ENCODE assay signal across 20 cellular contexts in the genomic region with DNA sequence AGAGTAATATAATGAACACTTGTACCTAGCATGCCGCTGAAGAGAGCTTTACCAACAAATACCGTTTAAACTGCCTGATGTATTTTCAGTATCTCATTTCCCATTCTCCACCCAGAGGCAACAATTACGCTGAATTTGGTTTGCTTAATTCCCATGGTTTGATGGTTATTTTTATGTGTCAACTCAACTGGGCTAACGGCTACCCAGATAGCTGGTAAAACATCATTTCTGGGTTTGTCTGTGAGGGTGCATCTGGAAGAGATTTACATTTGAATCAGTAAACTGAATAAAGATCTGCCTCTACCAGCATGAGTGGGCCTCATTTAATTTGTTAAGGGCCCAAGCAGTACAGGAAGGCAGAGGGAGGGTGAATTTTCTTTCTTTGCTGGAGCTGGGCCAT.
DNase-seq lines count a peak whose midpoint lies in the region; ATAC-seq and TF ChIP-seq lines count a peak whose summit lies in the region.
"Had no signal": no experiment of that assay in that cellular context is flagged by ENCODE, and none has a peak within 500 bp of the region (broad histone marks: within the 10 kb centered on the region; RNA-seq: fewer than 3 reads in every experiment).

No MANE protein-coding gene starts in this region.

- CTCF ChIA-PET in activated CD4-positive, alpha-beta memory T cell treated with anti-CD3 and anti-CD28 coated beads, Interleukin-2, amount 10 ng/mL, durations not matched to agents 7 days and 5 days (lab: Charles Lee), result no interaction called here
- CTCF ChIA-PET in activated CD4-positive, alpha-beta memory T cell treated with anti-CD3 and anti-CD28 coated beads for 36 hours (lab: Charles Lee), result no interaction called here
- CTCF ChIA-PET in PC-3 (lab: Charles Lee), result no interaction called here
- CTCF ChIA-PET in WTC11 (lab: Charles Lee), result no interaction called here

- H3K4me1 ChIP-seq in PC-3 (ENCODE audit: insufficient read depth, low read length) (peaks cover 49% of the 10 kb centered on the region), breast epithelium (no peaks in the 10 kb centered on the region)
- H3K4me1 ChIP-seq: A549; BLaER1 treated with 17β-estradiol and CSF1 and Interleukin-3, amounts not matched to agents 10 nM and 100 nM; Caco-2 had no signal

- peaks cover 5% of the 10 kb centered on the region for H3F3A ChIP-seq in PC-3 (ENCODE audit: low read length, unreplicated experiment)

- POLR2A ChIA-PET in activated CD4-positive, alpha-beta memory T cell treated with anti-CD3 and anti-CD28 coated beads, Interleukin-2, amount 10 ng/mL, durations not matched to agents 7 days and 5 days (lab: Charles Lee), result interaction anchor here (1.3 kb wide), 1 partner anchor 11 kb away, joined by 3 read pairs; no protein-coding TSS in a partner anchor
- POLR2A ChIA-PET in activated CD4-positive, alpha-beta memory T cell treated with anti-CD3 and anti-CD28 coated beads for 36 hours (lab: Charles Lee), result no interaction called here
- POLR2A ChIA-PET in PC-3 (lab: Charles Lee; ENCODE audit: unreplicated experiment) (no interaction called here), WTC11 (lab: Charles Lee) (no interaction called here)

- H3K9me2 ChIP-seq in PC-3 (replicated peaks; ENCODE audit: low read length), result no peaks in the 10 kb centered on the region

- no peaks in the 10 kb centered on the region for H4K20me1 ChIP-seq in PC-3 (ENCODE audit: low read length)
- H4K20me1 ChIP-seq: BLaER1 treated with 17β-estradiol and CSF1 and Interleukin-3, amounts not matched to agents 10 nM and 100 nM had no signal

- H3K27me3 ChIP-seq in PC-3 (ENCODE audit: low read length), result no peaks in the 10 kb centered on the region
- no peaks in the 10 kb centered on the region for H3K27me3 ChIP-seq in breast epithelium
- H3K27me3 ChIP-seq: BLaER1 treated with 17β-estradiol and CSF1 and Interleukin-3, amounts not matched to agents 10 nM and 100 nM had no signal

- no peak overlapping the region for H3K4me3 ChIP-seq in PC-3 (ENCODE audit: low read length)
- no peak overlapping the region for H3K4me3 ChIP-seq in breast epithelium
- H3K4me3 ChIP-seq: A549; BLaER1 treated with 17β-estradiol and CSF1 and Interleukin-3, amounts not matched to agents 10 nM and 100 nM; GM12878 had no signal

- DNase-seq in activated CD4-positive, alpha-beta memory T cell treated with anti-CD3 and anti-CD28 coated beads, Interleukin-2, amount 10 ng/mL, durations not matched to agents 7 days and 5 days, result no peak
- no peak for DNase-seq in activated CD4-positive, alpha-beta memory T cell treated with anti-CD3 and anti-CD28 coated beads for 36 hours
- DNase-seq in PC-3 (no peak), WTC11 (ENCODE audit: low spot score) (no peak), breast epithelium (ENCODE audit: low spot score in 2 of 2) (no peak), left colon (no peak), posterior cingulate gyrus (no peak)
- DNase-seq: AML-193; Caco-2; Calu3; CD4-positive, alpha-beta T cell; CD8-positive, alpha-beta T cell; DMS79 treated with DMSO at 0.1 percent for 48 hours; GF-D8 had no signal

- intact Hi-C loops in activated CD4-positive, alpha-beta memory T cell treated with anti-CD3 and anti-CD28 coated beads for 36 hours (cut with micrococcal nuclease), result no loop called here
- intact Hi-C loops in PC-3 (cut with micrococcal nuclease), result no loop called here
- intact Hi-C loops in breast epithelium (cut with DNase I; ENCODE audit: low total_unique reads), result no loop called here
- intact Hi-C loops in left colon (cut with DNase I, micrococcal nuclease), result no loop called here
- intact Hi-C loops in posterior cingulate gyrus (cut with DNase I), result no loop called here

- H3K36me3 Mint-ChIP-seq in activated CD4-positive, alpha-beta memory T cell treated with anti-CD3 and anti-CD28 coated beads, Interleukin-2, amount 10 ng/mL, durations not matched to agents 7 days and 5 days (ENCODE audit: low read depth), result no peaks in the 10 kb centered on the region
- no peaks in the 10 kb centered on the region for H3K36me3 Mint-ChIP-seq in activated CD4-positive, alpha-beta memory T cell treated with anti-CD3 and anti-CD28 coated beads for 36 hours
- H3K36me3 Mint-ChIP-seq in WTC11, result peaks cover 47% of the 10 kb centered on the region
- H3K36me3 Mint-ChIP-seq: CD8-positive, alpha-beta T cell had no signal

- peak overlapping the region; percentile 33 for H3K27ac Mint-ChIP-seq in activated CD4-positive, alpha-beta memory T cell treated with anti-CD3 and anti-CD28 coated beads, Interleukin-2, amount 10 ng/mL, durations not matched to agents 7 days and 5 days
- H3K27ac Mint-ChIP-seq in activated CD4-positive, alpha-beta memory T cell treated with anti-CD3 and anti-CD28 coated beads for 36 hours, result no peak overlapping the region
- no peak overlapping the region for H3K27ac Mint-ChIP-seq in WTC11
- H3K27ac Mint-ChIP-seq: B cell; CD4-positive, alpha-beta T cell; CD8-positive, alpha-beta T cell had no signal

- no peaks in the 10 kb centered on the region for H3K27me3 Mint-ChIP-seq in activated CD4-positive, alpha-beta memory T cell treated with anti-CD3 and anti-CD28 coated beads, Interleukin-2, amount 10 ng/mL, durations not matched to agents 7 days and 5 days
- H3K27me3 Mint-ChIP-seq in activated CD4-positive, alpha-beta memory T cell treated with anti-CD3 and anti-CD28 coated beads for 36 hours, result no peaks in the 10 kb centered on the region
- H3K27me3 Mint-ChIP-seq in WTC11 (ENCODE audit: low read depth), result no peaks in the 10 kb centered on the region
- H3K27me3 Mint-ChIP-seq: B cell; CD4-positive, alpha-beta T cell had no signal

- no peak for TF ChIP-seq CTCF in PC-3 (conservative IDR thresholded peaks at IDR 0.05; ENCODE audit: low read depth, low read length)
- no peak for TF ChIP-seq CTCF in WTC11 (IDR thresholded peaks at IDR 0.05)
- TF ChIP-seq CTCF in breast epithelium (IDR thresholded peaks at IDR 0.05), result no peak

- H3K9me3 ChIP-seq in PC-3 (ENCODE audit: low read length) (no peaks in the 10 kb centered on the region), breast epithelium (peaks cover 3 to 5% of the 10 kb centered on the region in 2 donors)
- H3K9me3 ChIP-seq: A549 had no signal

- H3K4me2 ChIP-seq in PC-3 (ENCODE audit: low read length), result peak overlapping the region; percentile 63
- H3K4me2 ChIP-seq: A549; BLaER1 treated with 17β-estradiol and CSF1 and Interleukin-3, amounts not matched to agents 10 nM and 100 nM had no signal

- H3K9ac ChIP-seq in PC-3 (ENCODE audit: low read length), result no peak overlapping the region
- H3K9ac ChIP-seq: BLaER1 treated with 17β-estradiol and CSF1 and Interleukin-3, amounts not matched to agents 10 nM and 100 nM had no signal

- no peaks in the 10 kb centered on the region for H3K36me3 ChIP-seq in PC-3 (ENCODE audit: low read depth, low read length)
- no peaks in the 10 kb centered on the region for H3K36me3 ChIP-seq in breast epithelium
- H3K36me3 ChIP-seq: BLaER1 treated with 17β-estradiol and CSF1 and Interleukin-3, amounts not matched to agents 10 nM and 100 nM had no signal

- BruUV-seq in PC-3 (replicated peaks; lab: Mats Ljungman, UMichigan), result no TSS peak

- no peak overlapping the region for H3K4me3 Mint-ChIP-seq in activated CD4-positive, alpha-beta memory T cell treated with anti-CD3 and anti-CD28 coated beads, Interleukin-2, amount 10 ng/mL, durations not matched to agents 7 days and 5 days
- H3K4me3 Mint-ChIP-seq in activated CD4-positive, alpha-beta memory T cell treated with anti-CD3 and anti-CD28 coated beads for 36 hours, result no peak overlapping the region
- H3K4me3 Mint-ChIP-seq in WTC11, result no peak overlapping the region
- H3K4me3 Mint-ChIP-seq: B cell; CD4-positive, alpha-beta T cell; CD8-positive, alpha-beta T cell had no signal

- ATAC-seq in PC-3 (no peak), WTC11 (no peak), left colon (no peak)
- ATAC-seq: A549; CD8-positive, alpha-beta T cell; GM12878 had no signal

- H3K27ac ChIP-seq in PC-3 (ENCODE audit: low read length), result peak overlapping the region; percentile 1; the same call in 1 of the 2 replicates
- H3K27ac ChIP-seq in breast epithelium, result no peak overlapping the region
- H3K27ac ChIP-seq: 22Rv1; A549; BLaER1 treated with 17β-estradiol and CSF1 and Interleukin-3, amounts not matched to agents 10 nM and 100 nM; C4-2B had no signal

- TF ChIP-seq POLR2A in breast epithelium (IDR thresholded peaks at IDR 0.05), result no peak

- H3K4me1 Mint-ChIP-seq in activated CD4-positive, alpha-beta memory T cell treated with anti-CD3 and anti-CD28 coated beads, Interleukin-2, amount 10 ng/mL, durations not matched to agents 7 days and 5 days, result peaks cover 13% of the 10 kb centered on the region
- peaks cover 8% of the 10 kb centered on the region for H3K4me1 Mint-ChIP-seq in activated CD4-positive, alpha-beta memory T cell treated with anti-CD3 and anti-CD28 coated beads for 36 hours (ENCODE audit: low read depth)
- peaks cover 28% of the 10 kb centered on the region for H3K4me1 Mint-ChIP-seq in WTC11
- H3K4me1 Mint-ChIP-seq: B cell had no signal

- H3K79me2 ChIP-seq in PC-3 (ENCODE audit: low read length), result no peaks in the 10 kb centered on the region

- H3K9me3 Mint-ChIP-seq in activated CD4-positive, alpha-beta memory T cell treated with anti-CD3 and anti-CD28 coated beads, Interleukin-2, amount 10 ng/mL, durations not matched to agents 7 days and 5 days, result no peaks in the 10 kb centered on the region
- no peaks in the 10 kb centered on the region for H3K9me3 Mint-ChIP-seq in activated CD4-positive, alpha-beta memory T cell treated with anti-CD3 and anti-CD28 coated beads for 36 hours
- peaks cover 43% of the 10 kb centered on the region for H3K9me3 Mint-ChIP-seq in WTC11
- H3K9me3 Mint-ChIP-seq: CD4-positive, alpha-beta T cell; CD8-positive, alpha-beta T cell had no signal

- no peak overlapping the region for H2AFZ ChIP-seq in PC-3 (ENCODE audit: low read length)

TF ChIP-seq in WTC11, 78 proteins besides CTCF, POLR2A, EP300 and RAD21 (continues in another document):
- TF ChIP-seq CBFB (CRISPR knock-in tag; IDR thresholded peaks at IDR 0.05; ENCODE audit: low read depth), result no peak
